34 cellular contexts compared by ENCODE assay signal in the genomic region with DNA sequence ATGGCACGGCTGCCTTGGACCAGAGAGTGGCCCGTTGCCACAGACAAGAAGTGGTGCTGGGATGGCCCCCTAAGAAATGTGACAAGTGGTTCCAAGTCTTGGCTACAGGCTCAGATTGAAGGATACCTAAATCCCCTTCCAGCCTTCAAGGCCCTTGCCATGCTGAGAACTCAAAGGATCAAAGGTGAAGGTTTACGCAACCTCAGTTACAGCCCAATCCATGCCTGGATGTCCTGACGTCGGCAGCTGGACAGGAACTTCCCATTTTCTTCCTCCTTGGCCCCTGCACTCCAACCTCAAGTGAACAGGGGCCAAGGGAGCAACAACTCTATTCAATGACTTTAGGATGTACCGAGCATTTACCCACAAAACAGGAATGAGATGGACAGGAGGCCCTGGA.
"Had no signal": no experiment of that assay in that cellular context is flagged by ENCODE, and none has a peak within 500 bp of the region (broad histone marks: within the 10 kb centered on the region; RNA-seq: fewer than 3 reads in every experiment).

No MANE protein-coding gene starts in this region.

- H3K4me1 Mint-ChIP-seq: activated CD4-positive, alpha-beta memory T cell treated with anti-CD3 and anti-CD28 coated beads, Interleukin-2, amount 10 ng/mL, durations not matched to agents 7 days and 5 days; activated CD4-positive, alpha-beta T cell treated with anti-CD3 and anti-CD28 coated beads, Interleukin-2, amount 10 ng/mL, durations not matched to agents 7 days and 5 days; activated naive CD4-positive, alpha-beta T cell treated with anti-CD3 and anti-CD28 coated beads, Interleukin-2, amount 50 U/mL, for 24 hours; activated naive CD8-positive, alpha-beta T cell treated with anti-CD3 and anti-CD28 coated beads for 36 hours; activated naive CD8-positive, alpha-beta T cell treated with anti-CD3 and anti-CD28 coated beads, Interleukin-2, amount 50 U/mL, for 24 hours; WTC11 had no signal

- H3K27ac Mint-ChIP-seq: activated CD4-positive, alpha-beta memory T cell treated with anti-CD3 and anti-CD28 coated beads, Interleukin-2, amount 10 ng/mL, durations not matched to agents 7 days and 5 days; activated naive CD4-positive, alpha-beta T cell treated with anti-CD3 and anti-CD28 coated beads for 36 hours; activated naive CD4-positive, alpha-beta T cell treated with anti-CD3 and anti-CD28 coated beads, Interleukin-2, amount 50 U/mL, for 24 hours; activated naive CD8-positive, alpha-beta T cell treated with anti-CD3 and anti-CD28 coated beads for 36 hours; activated naive CD8-positive, alpha-beta T cell treated with anti-CD3 and anti-CD28 coated beads, Interleukin-2, amount 50 U/mL, for 24 hours; activated T-helper 1 cell treated with anti-CD3 and anti-CD28 coated beads, Interleukin-12 subunit alpha, Interleukin-12 subunit beta, Interleukin-2, Interleukin-4 antibody, amounts not matched to agents 30 ng/mL and 10 ng/mL and 1 ng/mL, durations not matched to agents 14 hours and 24 hours and 36 hours; activated T-helper 2 cell treated with anti-CD3 and anti-CD28 coated beads, Interferon-gamma antibody, Interleukin-2, Interleukin-4, amounts not matched to agents 10 μg/mL and 5 μg/mL and 100 μg/mL, durations not matched to agents 14 hours and 24 hours and 36 hours; effector memory CD8-positive, alpha-beta T cell; WTC11 had no signal

- FAIRE-seq: colon, TTC549 had no signal

- DNase-seq: activated CD4-positive, alpha-beta memory T cell treated with anti-CD3 and anti-CD28 coated beads, Interleukin-2, amount 10 ng/mL, durations not matched to agents 7 days and 5 days; activated CD4-positive, alpha-beta T cell treated with anti-CD3 and anti-CD28 coated beads for 1 hour; activated CD4-positive, alpha-beta T cell treated with anti-CD3 and anti-CD28 coated beads for 4 hours; activated CD4-positive, alpha-beta T cell treated with anti-CD3 and anti-CD28 coated beads, Interleukin-2, amount 10 ng/mL, durations not matched to agents 7 days and 5 days; activated CD4-positive, alpha-beta T cell treated with anti-CD3 and anti-CD28 coated beads, Interleukin-2, amount 50 U/mL, for 4 hours; activated effector memory CD4-positive, alpha-beta T cell treated with anti-CD3 and anti-CD28 coated beads, Interleukin-2, amount 50 U/mL, for 16 hours; activated naive CD4-positive, alpha-beta T cell treated with anti-CD3 and anti-CD28 coated beads for 36 hours; activated naive CD8-positive, alpha-beta T cell treated with anti-CD3 and anti-CD28 coated beads for 36 hours; activated naive CD8-positive, alpha-beta T cell treated with anti-CD3 and anti-CD28 coated beads, Interleukin-2, amount 50 U/mL, for 24 hours; activated T-cell treated with anti-CD3 and anti-CD28 coated beads, Interleukin-2, amount 50 U/mL, for 1 hour; activated T-cell treated with anti-CD3 and anti-CD28 coated beads, Interleukin-2, amount 50 U/mL, for 48 hours; adrenal gland; amygdala; aorta; body of pancreas; caudate nucleus; cortex of kidney; dermis blood vessel endothelial cell; effector CD4-positive, alpha-beta T cell; effector memory CD8-positive, alpha-beta T cell; erythroblast; foreskin keratinocyte; gastrocnemius medialis; glutamatergic neuron; heart left ventricle; T-helper 2 cell had no signal

- H3K36me3 Mint-ChIP-seq: activated naive CD4-positive, alpha-beta T cell treated with anti-CD3 and anti-CD28 coated beads, Interleukin-2, amount 50 U/mL, for 24 hours; activated naive CD8-positive, alpha-beta T cell treated with anti-CD3 and anti-CD28 coated beads for 36 hours had no signal

- H3K27ac ChIP-seq: adrenal gland, body of pancreas, esophagus muscularis mucosa, foreskin keratinocyte, gastrocnemius medialis, heart left ventricle, VCaP had no signal

- H3K9me3 Mint-ChIP-seq: activated CD4-positive, alpha-beta memory T cell treated with anti-CD3 and anti-CD28 coated beads, Interleukin-2, amount 10 ng/mL, durations not matched to agents 7 days and 5 days; activated CD4-positive, alpha-beta T cell treated with anti-CD3 and anti-CD28 coated beads, Interleukin-2, amount 10 ng/mL, durations not matched to agents 7 days and 5 days; activated naive CD4-positive, alpha-beta T cell treated with anti-CD3 and anti-CD28 coated beads for 36 hours; activated naive CD4-positive, alpha-beta T cell treated with anti-CD3 and anti-CD28 coated beads, Interleukin-2, amount 50 U/mL, for 24 hours; activated naive CD8-positive, alpha-beta T cell treated with anti-CD3 and anti-CD28 coated beads for 36 hours; activated naive CD8-positive, alpha-beta T cell treated with anti-CD3 and anti-CD28 coated beads, Interleukin-2, amount 50 U/mL, for 24 hours; activated T-helper 1 cell treated with anti-CD3 and anti-CD28 coated beads, Interleukin-12 subunit alpha, Interleukin-12 subunit beta, Interleukin-2, Interleukin-4 antibody, amounts not matched to agents 30 ng/mL and 10 ng/mL and 1 ng/mL, durations not matched to agents 14 hours and 24 hours and 36 hours; activated T-helper 2 cell treated with anti-CD3 and anti-CD28 coated beads, Interferon-gamma antibody, Interleukin-2, Interleukin-4, amounts not matched to agents 10 μg/mL and 5 μg/mL and 100 μg/mL, durations not matched to agents 14 hours and 24 hours and 36 hours; effector memory CD8-positive, alpha-beta T cell had no signal

- H3K36me3 ChIP-seq: adrenal gland, esophagus muscularis mucosa, gastrocnemius medialis, heart left ventricle had no signal

- H3K4me3 Mint-ChIP-seq: activated CD4-positive, alpha-beta memory T cell treated with anti-CD3 and anti-CD28 coated beads, Interleukin-2, amount 10 ng/mL, durations not matched to agents 7 days and 5 days; activated CD4-positive, alpha-beta T cell treated with anti-CD3 and anti-CD28 coated beads, Interleukin-2, amount 10 ng/mL, durations not matched to agents 7 days and 5 days; activated naive CD4-positive, alpha-beta T cell treated with anti-CD3 and anti-CD28 coated beads for 36 hours; activated naive CD4-positive, alpha-beta T cell treated with anti-CD3 and anti-CD28 coated beads, Interleukin-2, amount 50 U/mL, for 24 hours; activated naive CD8-positive, alpha-beta T cell treated with anti-CD3 and anti-CD28 coated beads for 36 hours; activated naive CD8-positive, alpha-beta T cell treated with anti-CD3 and anti-CD28 coated beads, Interleukin-2, amount 50 U/mL, for 24 hours; activated T-helper 1 cell treated with anti-CD3 and anti-CD28 coated beads, Interleukin-12 subunit alpha, Interleukin-12 subunit beta, Interleukin-2, Interleukin-4 antibody, amounts not matched to agents 30 ng/mL and 10 ng/mL and 1 ng/mL, durations not matched to agents 14 hours and 24 hours and 36 hours; effector memory CD8-positive, alpha-beta T cell; WTC11 had no signal

- H3K9me3 ChIP-seq: adrenal gland, body of pancreas, esophagus muscularis mucosa, gastrocnemius medialis, heart left ventricle had no signal

- H3K27me3 ChIP-seq: body of pancreas, gastrocnemius medialis had no signal

- H3K4me3 ChIP-seq: adrenal gland, body of pancreas, esophagus muscularis mucosa, gastrocnemius medialis, heart left ventricle had no signal

- ATAC-seq: activated naive CD8-positive, alpha-beta T cell treated with anti-CD3 and anti-CD28 coated beads, Interleukin-2, amount 50 U/mL, for 24 hours; body of pancreas; effector memory CD8-positive, alpha-beta T cell; foreskin keratinocyte; gastrocnemius medialis; heart left ventricle; WTC11 had no signal

- H3K4me1 ChIP-seq: adrenal gland, body of pancreas, esophagus muscularis mucosa, foreskin keratinocyte, gastrocnemius medialis, heart left ventricle had no signal
